ENCODE assay signal across 11 cellular contexts in the genomic region with DNA sequence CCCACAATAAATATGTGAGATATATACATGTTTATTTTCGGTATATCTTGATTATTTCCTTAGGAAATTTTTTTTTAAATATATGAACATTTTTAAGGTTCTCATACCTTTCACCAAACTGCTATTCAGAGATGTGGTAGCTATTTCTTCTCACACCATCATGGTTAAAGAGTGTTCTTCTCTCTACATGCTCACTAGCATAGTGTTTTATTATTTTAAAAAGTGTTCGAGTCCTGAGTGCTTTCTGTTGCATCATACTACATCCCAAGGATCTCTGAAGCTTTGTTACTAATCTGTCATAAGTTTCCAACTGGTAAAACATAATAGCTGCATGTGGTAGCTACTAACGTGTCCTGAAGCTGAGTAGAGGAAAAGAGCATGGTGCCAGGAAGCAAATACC.
"Had no signal": no experiment of that assay in that cellular context is flagged by ENCODE, and none has a peak within 500 bp of the region (broad histone marks: within the 10 kb centered on the region; RNA-seq: fewer than 3 reads in every experiment).

No MANE protein-coding gene starts in this region.

- DNase-seq: GM23248, GOT3, H7, H9, HCEC 1CT, HFFc6 had no signal

- H3K27ac Mint-ChIP-seq: GM23338, H9, HFFc6 had no signal

- H3K4me2 ChIP-seq: GM23338 had no signal

- H2AFZ ChIP-seq: GM23248, GM23338 had no signal

- H3K36me3 ChIP-seq: HAP-1 had no signal

- H3K9me3 ChIP-seq: HAP-1 had no signal

- H3K9ac ChIP-seq: GM23248 had no signal

- ATAC-seq: GM23338, HCT116 had no signal

- H3K27ac ChIP-seq: GM23248 had no signal

- H3K4me1 ChIP-seq: HAP-1 had no signal

- H3K9me3 Mint-ChIP-seq: GM23338, H9 had no signal

- H3K4me3 ChIP-seq: GM23248, GM23338, HAP-1 had no signal

- H3K4me3 Mint-ChIP-seq: GM23338, H9, HFFc6 had no signal

- FAIRE-seq: H1, H54 had no signal
